In genomic region chr6:81752969-81753708, GRCh38 we compare ENCODE assay signal across 1 cellular context.
TF ChIP-seq lines count a peak whose summit lies in the region.

No MANE protein-coding gene starts in this region.

TF ChIP-seq in HepG2, 621 proteins besides CTCF, POLR2A, EP300 and RAD21 (continued from another document and continues in another):
- TF ChIP-seq DZIP1 (CRISPR knock-in tag; IDR thresholded peaks at IDR 0.05) = no peak
- TF ChIP-seq RNF2 (conservative IDR thresholded peaks at IDR 0.05; ENCODE audit: low read depth) = no peak
- peak; percentile 85 for TF ChIP-seq ZNF547 (CRISPR knock-in tag; IDR thresholded peaks at IDR 0.05)
- peak; percentile 9; the same call in 1 of the 2 replicates for TF ChIP-seq ZNF281 (CRISPR knock-in tag; IDR thresholded peaks at IDR 0.05; ENCODE audit: borderline replicate concordance)
- TF ChIP-seq CCAR2 (optimal IDR thresholded peaks at IDR 0.05; ENCODE audit: low read depth, low read length) = no peak
- no peak for TF ChIP-seq NR2F1 (CRISPR knock-in tag; IDR thresholded peaks at IDR 0.05)
- no peak; the same call in none of the 2 replicates for TF ChIP-seq ZBTB25 (CRISPR knock-in tag; IDR thresholded peaks at IDR 0.05)
- peak; percentile 79; the same call in 1 of the 2 replicates for TF ChIP-seq ZNF549 (CRISPR knock-in tag; IDR thresholded peaks at IDR 0.05)
- TF ChIP-seq ZNF543 (CRISPR knock-in tag; IDR thresholded peaks at IDR 0.05) = peak; percentile 80
- TF ChIP-seq TSC22D2 (CRISPR knock-in tag; IDR thresholded peaks at IDR 0.05; ENCODE audit: borderline replicate concordance) = no peak; the same call in 1 of the 2 replicates
- TF ChIP-seq CREBL2 (CRISPR knock-in tag; IDR thresholded peaks at IDR 0.05; ENCODE audit: borderline replicate concordance) = no peak
- TF ChIP-seq ZNF530 (CRISPR knock-in tag; IDR thresholded peaks at IDR 0.05; ENCODE audit: low read depth) = no peak
- TF ChIP-seq ZNF225 (CRISPR knock-in tag; IDR thresholded peaks at IDR 0.05) = no peak
- TF ChIP-seq JUND (CRISPR knock-in tag; IDR thresholded peaks at IDR 0.05) = 0 out of 2 replicates have a peak, but pooled peaks have one; percentile 37
- TF ChIP-seq ZNF333 (CRISPR knock-in tag; IDR thresholded peaks at IDR 0.05; ENCODE audit: borderline replicate concordance) = no peak
- TF ChIP-seq TERF1 (CRISPR knock-in tag; IDR thresholded peaks at IDR 0.05) = 0 out of 2 replicates have a peak, but pooled peaks have one; percentile 80
- TF ChIP-seq U2AF2 (IDR thresholded peaks at IDR 0.05; ENCODE audit: low read depth, low read length) = no peak
- TF ChIP-seq SPEN (CRISPR knock-in tag; IDR thresholded peaks at IDR 0.05; ENCODE audit: low read depth) = peak; percentile 45; the same call in 1 of the 2 replicates
- TF ChIP-seq ZBTB46 (CRISPR knock-in tag; IDR thresholded peaks at IDR 0.05; ENCODE audit: borderline replicate concordance) = no peak
- TF ChIP-seq ZNF138 (CRISPR knock-in tag; IDR thresholded peaks at IDR 0.05; ENCODE audit: low read depth) = no peak
- no peak for TF ChIP-seq SCMH1 (CRISPR knock-in tag; IDR thresholded peaks at IDR 0.05; ENCODE audit: borderline replicate concordance)
- no peak; the same call in 1 of the 2 replicates for TF ChIP-seq PPARG (CRISPR knock-in tag; conservative IDR thresholded peaks at IDR 0.05)
- TF ChIP-seq ZNF282 (IDR thresholded peaks at IDR 0.05; ENCODE audit: partially characterized antibody) = no peak
- TF ChIP-seq HIVEP1 (CRISPR knock-in tag; IDR thresholded peaks at IDR 0.05) = peak; percentile 15; the same call in 1 of the 2 replicates
- no peak; the same call in 1 of the 2 replicates for TF ChIP-seq ZNF788 (CRISPR knock-in tag; IDR thresholded peaks at IDR 0.05; ENCODE audit: borderline replicate concordance)
- no peak for TF ChIP-seq RARG (CRISPR knock-in tag; IDR thresholded peaks at IDR 0.05; ENCODE audit: low read depth)
- TF ChIP-seq GPN1 (CRISPR knock-in tag; IDR thresholded peaks at IDR 0.05; ENCODE audit: borderline replicate concordance) = no peak
- no peak for TF ChIP-seq SOX6 (IDR thresholded peaks at IDR 0.05)
- TF ChIP-seq SOX6 (CRISPR knock-in tag; IDR thresholded peaks at IDR 0.05) = no peak
- TF ChIP-seq MEF2D (CRISPR knock-in tag; IDR thresholded peaks at IDR 0.05) = no peak
- TF ChIP-seq ZNF362 (CRISPR knock-in tag; IDR thresholded peaks at IDR 0.05; ENCODE audit: borderline replicate concordance) = peak; percentile 55; the same call in 1 of the 2 replicates
- TF ChIP-seq ZNF746 (CRISPR knock-in tag; IDR thresholded peaks at IDR 0.05) = 0 out of 2 replicates have a peak, but pooled peaks have one; percentile 32
- peak; percentile 63; the same call in 1 of the 2 replicates for TF ChIP-seq POGK (CRISPR knock-in tag; conservative IDR thresholded peaks at IDR 0.05)
- TF ChIP-seq ZNF790 (CRISPR knock-in tag; IDR thresholded peaks at IDR 0.05; ENCODE audit: borderline replicate concordance) = no peak; the same call in 1 of the 2 replicates
- no peak for TF ChIP-seq ZNF484 (CRISPR knock-in tag; IDR thresholded peaks at IDR 0.05; ENCODE audit: borderline replicate concordance, low read depth)
- no peak for TF ChIP-seq TFAP4 (IDR thresholded peaks at IDR 0.05; ENCODE audit: borderline replicate concordance, low read depth)
- no peak for TF ChIP-seq ZNF354B (CRISPR knock-in tag; IDR thresholded peaks at IDR 0.05)
- peak; percentile 38; the same call in 1 of the 2 replicates for TF ChIP-seq THAP9 (CRISPR knock-in tag; IDR thresholded peaks at IDR 0.05; ENCODE audit: borderline replicate concordance)
- TF ChIP-seq KDM4B (CRISPR knock-in tag; IDR thresholded peaks at IDR 0.05) = peak; percentile 26; the same call in 1 of the 2 replicates
- no peak for TF ChIP-seq RNF219 (CRISPR knock-in tag; IDR thresholded peaks at IDR 0.05)
